8 cellular contexts compared by ENCODE assay signal in the genomic region with DNA sequence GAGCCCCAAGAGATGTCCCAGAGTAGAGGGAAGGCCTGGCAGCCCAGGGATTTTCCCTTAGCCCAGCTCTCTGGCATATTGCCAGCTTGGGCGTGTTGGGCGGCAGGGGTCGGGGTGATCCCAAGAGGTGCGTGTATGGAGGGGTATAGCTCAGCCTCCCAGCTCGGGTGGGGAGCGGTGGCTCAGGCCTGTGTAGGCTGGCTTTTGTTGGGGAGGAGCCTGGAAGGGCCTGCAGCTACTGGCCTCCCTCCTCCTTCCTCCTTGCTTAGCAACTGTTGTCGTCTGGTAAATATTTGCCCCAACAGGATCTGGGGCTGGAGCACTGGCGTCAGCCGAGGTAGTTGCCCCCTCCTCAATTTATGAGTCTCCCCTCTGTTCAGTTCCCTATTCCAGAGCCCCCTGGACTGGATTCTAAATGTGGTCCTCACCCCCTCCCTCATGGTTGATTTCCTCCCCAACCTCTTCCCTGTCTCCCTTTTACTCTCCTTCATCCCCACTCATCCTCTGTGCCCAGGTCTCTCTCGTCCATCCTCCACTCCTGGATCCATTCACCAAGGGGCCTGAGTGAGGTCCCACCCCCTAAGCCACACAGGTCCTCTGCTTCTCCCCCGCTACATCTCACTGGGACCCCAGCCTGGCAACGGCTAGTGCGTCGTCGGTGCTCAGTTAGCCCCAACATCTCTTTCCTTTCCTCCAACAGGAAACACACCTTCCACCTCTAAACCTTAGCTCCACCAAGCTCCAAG. TPM values are rescaled to one million over a fixed set of nuclear protein-coding genes. Genes with fewer than 3 reads are reported as not detected.
DNase-seq lines count a peak whose midpoint lies in the region; ATAC-seq, FAIRE-seq and TF ChIP-seq lines count a peak whose summit lies in the region.

No MANE protein-coding gene starts in this region.

- H3K36me3 ChIP-seq in breast epithelium (no peaks in the 10 kb centered on the region), keratinocyte (ENCODE audit: control insufficient read depth in 2 of 2, extremely low read depth in 1 of 2, insufficient read depth in 2 of 2, low read length in 2 of 2) (no peaks in the 10 kb centered on the region)

- H3K4me3 ChIP-seq in breast epithelium: peak overlapping the region in 1 of 3 donors; percentile 31
- peak overlapping the region; percentile 17 to 55 (median 41) for H3K4me3 ChIP-seq in keratinocyte (ENCODE audit: control insufficient read depth in 2 of 3, extremely low read depth in 1 of 3, insufficient read depth in 2 of 3, low read depth in 1 of 3, low read length in 3 of 3)

- dilution Hi-C loops in keratinocyte (cut with MboI; ENCODE audit: extremely low pct_ligation_motif_present, low sequenced_read_pairs): no loop called here

- H2AFZ ChIP-seq in keratinocyte (ENCODE audit: control insufficient read depth, low read length): peak overlapping the region; percentile 54

- intact Hi-C loops in breast epithelium (cut with DNase I; ENCODE audit: low total_unique reads): no loop called here

- no peaks in the 10 kb centered on the region for H4K20me1 ChIP-seq in keratinocyte (ENCODE audit: control insufficient read depth, extremely low read depth, insufficient read depth, low read length)

- peaks cover 2% of the 10 kb centered on the region for H3K79me2 ChIP-seq in keratinocyte (ENCODE audit: control insufficient read depth, insufficient read depth, low read length)

- TF ChIP-seq POLR2A in breast epithelium (IDR thresholded peaks at IDR 0.05): no peak

- ATAC-seq in HG02970 (IDR thresholded peaks at IDR 0.05; ENCODE audit: low FRiP score, unreplicated experiment): no peak
- no peak for ATAC-seq in GM19467 (IDR thresholded peaks at IDR 0.05; ENCODE audit: unreplicated experiment)

- FAIRE-seq in GM19239 (lab: Jason Lieb, UNC): peak; percentile 31
- peak; percentile 88 for FAIRE-seq in keratinocyte (lab: Jason Lieb, UNC)

- H3K9me1 ChIP-seq in keratinocyte (ENCODE audit: control insufficient read depth, extremely low read depth, insufficient read depth, low read length): peaks cover 2% of the 10 kb centered on the region

- CTCF ChIA-PET in RWPE1 (lab: Yijun Ruan, JAX): interaction anchor here (1.5 to 2.5 kb wide), 3 partner anchors 8 to 25 kb away, joined by 5 to 11 read pairs (median 11); no protein-coding TSS in a partner anchor

- H3K27me3 ChIP-seq in breast epithelium (no peaks in the 10 kb centered on the region), keratinocyte (ENCODE audit: control insufficient read depth, extremely low read depth, insufficient read depth, low read length) (no peaks in the 10 kb centered on the region)

- POLR2A ChIA-PET in RWPE1 (lab: Yijun Ruan, JAX; ENCODE audit: low non-redundant PET): interaction anchor here (0.5 to 1.0 kb wide), 3 partner anchors 12 to 169 kb away, joined by 3 to 13 read pairs (median 3); no protein-coding TSS in a partner anchor

- H3K9ac ChIP-seq in keratinocyte (ENCODE audit: control insufficient read depth, extremely low read depth, insufficient read depth, low read length): peak overlapping the region; percentile 81

- TF ChIP-seq CTCF in RWPE1 (conservative IDR thresholded peaks at IDR 0.05; ENCODE audit: low read depth): no peak
- no peak for TF ChIP-seq CTCF in breast epithelium (IDR thresholded peaks at IDR 0.05)
- TF ChIP-seq CTCF in keratinocyte (optimal IDR thresholded peaks at IDR 0.05 in 1 of 3, IDR thresholded peaks at IDR 0.05 in 1 of 3, conservative IDR thresholded peaks at IDR 0.05 in 1 of 3; ENCODE audit: extremely low read depth in 1 of 3, insufficient read depth in 2 of 3, low read length in 3 of 3): no peak

- H3K27ac ChIP-seq in RWPE1 (peak overlapping the region; percentile 98), breast epithelium (peak overlapping the region; percentile 99), keratinocyte (ENCODE audit: control insufficient read depth, insufficient read depth, low read length) (peak overlapping the region; percentile 93)

- H3K9me3 ChIP-seq in breast epithelium: no peaks in the 10 kb centered on the region
- no peaks in the 10 kb centered on the region for H3K9me3 ChIP-seq in keratinocyte (ENCODE audit: control insufficient read depth, low read depth, low read length)

- H3K4me2 ChIP-seq in keratinocyte (ENCODE audit: control insufficient read depth, extremely low read depth, insufficient read depth, low read depth, low read length): peak overlapping the region; percentile 81

- peaks cover 36 to 39% of the 10 kb centered on the region in 2 donors for H3K4me1 ChIP-seq in breast epithelium
- H3K4me1 ChIP-seq in keratinocyte (ENCODE audit: control insufficient read depth, extremely low read depth, insufficient read depth, low read length): peaks cover 70% of the 10 kb centered on the region

- DNase-seq in AG08395 (ENCODE audit: low spot score) (peak; percentile 90), GM19239 (ENCODE audit: insufficient read length, low spot score) (no peak), RWPE1 (ENCODE audit: low spot score) (peak; percentile 94), breast epithelium (ENCODE audit: low spot score in 2 of 2) (peak; percentile 91 to 92), keratinocyte (ENCODE audit: low read depth, low spot score) (no peak)
- peak; percentile 62 for DNase-seq in stimulated activated naive CD4-positive, alpha-beta T cell treated with Interleukin-2 at 50 U/mL for 16 hours (lab: John Stamatoyannopoulos, UW)

RNA-seq across cellular contexts. Expression of a gene that starts 10.3 kb away (rescaled TPM):
- 100 to 1,000 TPM; 292 to 367 (median 319) TPM for total RNA-seq in breast epithelium
- 368 to 551 TPM (median 444 TPM) in 3 replicates for polyA plus RNA-seq in keratinocyte
- 222 TPM for polyA plus RNA-seq in keratinocyte (2011; ENCODE audit: low read depth)
- 159 and 403 TPM in 2 replicates for polyA plus RNA-seq in keratinocyte (2011; cell fraction: cytosol; rRNA removed)
- polyA plus RNA-seq in keratinocyte (2011; cell fraction: nucleus; rRNA removed): 626 and 729 TPM in 2 replicates
- 224 and 699 TPM in 2 replicates for polyA plus RNA-seq in keratinocyte (2012; ENCODE audit: low replicate concordance)
- 328 to 615 TPM (median 504 TPM) in 3 replicates for polyA minus RNA-seq in keratinocyte
- 757 TPM for polyA minus RNA-seq in keratinocyte (2011; cell fraction: cytosol; rRNA and poly(A)+ RNA removed)
- polyA minus RNA-seq in keratinocyte (2011; cell fraction: nucleus; rRNA and poly(A)+ RNA removed): 433 and 457 TPM in 2 replicates

RNA-seq across cellular contexts. Expression of a gene that starts 22.0 kb away (rescaled TPM):
- 1 to 10 TPM in 2 of 3 donors, under 1 TPM in 1; 0.32 to 1.3 (median 1.3) TPM for total RNA-seq in breast epithelium
- polyA plus RNA-seq in keratinocyte: 1.1 to 2.0 TPM (median 1.5 TPM) in 3 replicates
- 0.75 TPM for polyA plus RNA-seq in keratinocyte (2011; ENCODE audit: low read depth)
- 0.83 and 1.5 TPM in 2 replicates for polyA plus RNA-seq in keratinocyte (2011; cell fraction: cytosol; rRNA removed)
- polyA plus RNA-seq in keratinocyte (2011; cell fraction: nucleus; rRNA removed): 2.9 and 4.1 TPM in 2 replicates
- polyA plus RNA-seq in keratinocyte (2012; ENCODE audit: low replicate concordance): 1.1 and 2.1 TPM in 2 replicates
- polyA minus RNA-seq in keratinocyte: 1.1 to 4.3 TPM (median 1.7 TPM) in 3 replicates
- 0.96 TPM for polyA minus RNA-seq in keratinocyte (2011; cell fraction: cytosol; rRNA and poly(A)+ RNA removed)
- polyA minus RNA-seq in keratinocyte (2011; cell fraction: nucleus; rRNA and poly(A)+ RNA removed): 2.6 and 3.1 TPM in 2 replicates

RNA-seq across cellular contexts. Expression of a gene that starts 43.3 kb away (rescaled TPM):
- total RNA-seq in breast epithelium: 10 to 100 TPM in 2 of 3 donors, not detected in 1; 40.3 to 68.6 TPM
- 93.4 to 159 TPM (median 106 TPM) in 3 replicates for polyA plus RNA-seq in keratinocyte
- polyA plus RNA-seq in keratinocyte (2011; ENCODE audit: low read depth): 155 TPM
- 168 and 189 TPM in 2 replicates for polyA plus RNA-seq in keratinocyte (2011; cell fraction: cytosol; rRNA removed)
- 94.5 and 106 TPM in 2 replicates for polyA plus RNA-seq in keratinocyte (2011; cell fraction: nucleus; rRNA removed)
- polyA plus RNA-seq in keratinocyte (2012; ENCODE audit: low replicate concordance): 85.5 and 278 TPM in 2 replicates
- 118 to 203 TPM (median 128 TPM) in 3 replicates for polyA minus RNA-seq in keratinocyte
- polyA minus RNA-seq in keratinocyte (2011; cell fraction: cytosol; rRNA and poly(A)+ RNA removed): 96.3 TPM
- polyA minus RNA-seq in keratinocyte (2011; cell fraction: nucleus; rRNA and poly(A)+ RNA removed): 26.8 and 30.1 TPM in 2 replicates

RNA-seq across cellular contexts. Expression of a gene that starts 49.1 kb away (rescaled TPM):
- total RNA-seq in breast epithelium: 10 to 100 TPM in 1 of 3 donors, 1 to 10 TPM in 2; 1.4 to 21.5 (median 9.2) TPM
- 5.7 to 11.0 TPM (median 7.9 TPM) in 3 replicates for polyA plus RNA-seq in keratinocyte
- 2.6 TPM for polyA plus RNA-seq in keratinocyte (2011; ENCODE audit: low read depth)
- polyA plus RNA-seq in keratinocyte (2011; cell fraction: cytosol; rRNA removed): 6.8 and 8.9 TPM in 2 replicates
- 8.0 and 11.0 TPM in 2 replicates for polyA plus RNA-seq in keratinocyte (2011; cell fraction: nucleus; rRNA removed)
- polyA plus RNA-seq in keratinocyte (2012; ENCODE audit: low replicate concordance): 9.5 and 9.9 TPM in 2 replicates
- 12.9 to 22.9 TPM (median 13.7 TPM) in 3 replicates for polyA minus RNA-seq in keratinocyte
- polyA minus RNA-seq in keratinocyte (2011; cell fraction: cytosol; rRNA and poly(A)+ RNA removed): 6.1 TPM
- 5.4 and 10.0 TPM in 2 replicates for polyA minus RNA-seq in keratinocyte (2011; cell fraction: nucleus; rRNA and poly(A)+ RNA removed)

RNA-seq across cellular contexts. Expression of a gene that starts 49.7 kb away (rescaled TPM):
- 10 to 100 TPM; 60.7 to 75.5 (median 69.8) TPM for total RNA-seq in breast epithelium
- 67.5 to 98.0 TPM (median 96.0 TPM) in 3 replicates for polyA plus RNA-seq in keratinocyte
- polyA plus RNA-seq in keratinocyte (2011; ENCODE audit: low read depth): 205 TPM
- polyA plus RNA-seq in keratinocyte (2011; cell fraction: cytosol; rRNA removed): 88.2 and 157 TPM in 2 replicates
- 34.3 and 43.3 TPM in 2 replicates for polyA plus RNA-seq in keratinocyte (2011; cell fraction: nucleus; rRNA removed)
- polyA plus RNA-seq in keratinocyte (2012; ENCODE audit: low replicate concordance): 96.1 and 119 TPM in 2 replicates
- polyA minus RNA-seq in keratinocyte: 37.0 to 68.3 TPM (median 56.5 TPM) in 3 replicates
- polyA minus RNA-seq in keratinocyte (2011; cell fraction: cytosol; rRNA and poly(A)+ RNA removed): 30.1 TPM
- 11.8 and 14.7 TPM in 2 replicates for polyA minus RNA-seq in keratinocyte (2011; cell fraction: nucleus; rRNA and poly(A)+ RNA removed)

Comparison
In these comparisons a context has a peak if more than half of its experiments do, and no peak if none do; other contexts are left out.
1. DNase-seq: peak in AG08395 (single experiment), RWPE1 (single experiment), breast epithelium (2 of 2) and stimulated activated naive CD4-positive, alpha-beta T cell treated with Interleukin-2 at 50 U/mL for 16 hours (single experiment); none in GM19239 (single experiment) and keratinocyte (single experiment).
2. Peak in every context shown above with its lines, with median percentiles within 50 percentile points of each other: H3K27ac ChIP-seq.